ENCODE assay signal across 30 cellular contexts in the genomic region with DNA sequence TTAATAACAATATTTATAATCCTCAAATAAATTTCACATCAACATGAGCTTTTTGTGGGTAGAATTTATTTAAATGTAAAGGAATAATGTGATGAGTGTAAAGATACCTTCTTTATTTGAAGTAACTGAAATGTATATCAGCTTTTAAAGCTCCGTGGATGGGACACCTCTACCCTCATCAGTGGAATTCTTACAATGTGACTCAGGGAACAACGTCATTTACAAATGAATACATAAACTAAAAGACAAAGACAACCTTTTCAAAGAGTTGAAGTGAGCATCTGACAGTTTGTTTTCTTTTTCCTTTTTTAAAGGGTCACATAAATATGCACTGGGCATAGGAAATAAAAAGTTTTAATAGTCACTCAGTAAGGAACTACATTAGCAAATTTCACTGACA.
"Had no signal": no experiment of that assay in that cellular context is flagged by ENCODE, and none has a peak within 500 bp of the region (broad histone marks: within the 10 kb centered on the region; RNA-seq: fewer than 3 reads in every experiment).

No MANE protein-coding gene starts in this region.

- H3K27me3 ChIP-seq: esophagus muscularis mucosa, foreskin keratinocyte, heart left ventricle, pancreas, sigmoid colon, thyroid gland, upper lobe of right lung had no signal

- H3K36me3 ChIP-seq: esophagus muscularis mucosa, heart left ventricle, pancreas, prostate gland, sigmoid colon, thyroid gland, upper lobe of right lung had no signal

- H3K27ac ChIP-seq: esophagus muscularis mucosa, foreskin keratinocyte, heart left ventricle, pancreas, prostate gland, sigmoid colon, thyroid gland, upper lobe of right lung had no signal

- H3K4me3 ChIP-seq: esophagus muscularis mucosa, heart left ventricle, pancreas, prostate gland, sigmoid colon, smooth muscle cell, thyroid gland, upper lobe of right lung had no signal

- H3K4me2 ChIP-seq: smooth muscle cell had no signal

- ATAC-seq: activated T-cell treated with anti-CD3 and anti-CD28 coated beads, Interleukin-2, amount 50 U/mL, for 4 hours; activated T-helper 17 cell treated with anti-CD3 and anti-CD28 coated beads, Interleukin-2, amount 50 U/mL, for 72 hours; foreskin keratinocyte; heart left ventricle; naive thymus-derived CD8-positive, alpha-beta T cell; pancreas; stimulated activated memory B cell treated with anti-CD40 and anti-IgM and Interleukin-4, amounts not matched to agents 10 μg/mL and 1 μg/mL and 100 μg/mL, for 72 hours; stimulated activated naive CD8-positive, alpha-beta T cell treated with anti-CD3 and anti-CD28 coated beads, Interleukin-15, amount 100 ng/mL, for 72 hours; upper lobe of right lung had no signal

- H3K9me3 ChIP-seq: pancreas, prostate gland, sigmoid colon, thyroid gland, upper lobe of right lung had no signal

- DNase-seq: activated CD4-positive, alpha-beta memory T cell treated with anti-CD3 and anti-CD28 coated beads, Interleukin-2, amount 10 ng/mL, durations not matched to agents 7 days and 5 days; activated CD4-positive, alpha-beta T cell treated with anti-CD3 and anti-CD28 coated beads for 1 hour; activated CD4-positive, alpha-beta T cell treated with anti-CD3 and anti-CD28 coated beads, Interleukin-2, amount 10 ng/mL, durations not matched to agents 7 days and 5 days; activated gamma-delta T cell treated with Interleukin-2 at 50 U/mL for 16 hours; activated naive CD4-positive, alpha-beta T cell treated with anti-CD3 and anti-CD28 coated beads, Interleukin-2, amount 50 U/mL, for 16 hours; activated T-cell treated with anti-CD3 and anti-CD28 coated beads, Interleukin-2, amount 50 U/mL, for 4 hours; amniotic stem cell; caudate nucleus; cortex of kidney; foreskin keratinocyte; heart left ventricle; hypothalamus; naive thymus-derived CD8-positive, alpha-beta T cell; nucleus accumbens; pancreas; retina; sigmoid colon; stimulated activated CD4-positive, alpha-beta T cell treated with anti-CD3 and anti-CD28 coated beads, Interleukin-1b, Interleukin-23, amount 100 ng/mL, for 48 hours; stimulated activated CD4-positive, alpha-beta T cell treated with anti-CD3 and anti-CD28 coated beads, Interleukin-4, amount 100 ng/mL, for 4 hours; stimulated activated CD8-positive, alpha-beta memory T cell treated with anti-CD3 and anti-CD28 coated beads, Interleukin-4, amount 100 ng/mL, for 48 hours; stimulated activated naive CD8-positive, alpha-beta T cell treated with anti-CD3 and anti-CD28 coated beads, Interleukin-15, amount 100 ng/mL, for 72 hours; T-helper 2 cell; thyroid gland; upper lobe of right lung had no signal

- FAIRE-seq: astrocyte, pancreas had no signal

- H3K4me1 ChIP-seq: esophagus muscularis mucosa, foreskin keratinocyte, heart left ventricle, pancreas, prostate gland, sigmoid colon, thyroid gland, upper lobe of right lung had no signal
